8 cellular contexts compared by ENCODE assay signal in the genomic region with DNA sequence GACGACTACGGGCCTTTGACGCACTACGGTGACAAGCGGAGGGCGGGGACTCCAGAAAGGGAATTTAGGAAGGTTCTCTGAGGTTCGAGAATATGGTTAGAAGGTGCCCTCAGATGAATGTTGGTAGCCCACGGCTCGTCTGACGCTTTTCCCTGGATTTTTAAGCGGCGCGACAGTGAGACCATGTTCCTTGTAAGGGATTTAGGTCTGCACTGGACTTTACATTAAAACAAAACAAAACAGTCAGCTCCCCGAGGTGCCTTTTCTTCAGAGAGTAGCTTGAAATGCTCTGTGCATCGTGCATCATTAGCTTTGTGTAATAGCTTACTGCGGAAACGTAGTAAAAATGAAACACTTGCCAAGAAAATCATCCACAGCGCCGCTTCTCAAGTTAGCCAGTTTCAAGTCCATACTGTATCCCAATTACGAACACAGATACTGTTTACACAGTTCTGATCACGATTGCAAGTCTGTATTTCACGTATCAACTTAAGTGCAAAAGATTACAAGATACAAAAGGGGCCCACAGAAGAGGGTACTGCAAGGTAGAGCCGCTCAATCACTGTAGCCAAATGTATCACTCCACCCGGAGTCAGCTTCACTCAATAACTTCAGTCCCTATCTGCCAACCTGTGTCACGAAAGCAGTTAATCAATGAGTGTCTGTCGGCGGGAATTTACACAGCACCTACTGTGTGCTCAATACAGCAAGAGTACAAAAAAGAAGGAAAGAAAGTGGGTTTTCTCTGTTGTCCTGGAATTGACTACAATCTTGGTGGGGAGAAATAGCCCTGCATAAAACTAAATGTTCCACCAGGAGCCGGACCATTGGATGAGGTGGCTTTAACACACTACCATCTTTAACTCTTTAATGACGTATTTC. TPM values are rescaled to one million over a fixed set of nuclear protein-coding genes. Genes with fewer than 3 reads are reported as not detected.
DNase-seq lines count a peak whose midpoint lies in the region; ATAC-seq, FAIRE-seq and TF ChIP-seq lines count a peak whose summit lies in the region.

No MANE protein-coding gene starts in this region.

- H2AFZ ChIP-seq in K562 (ENCODE audit: low read depth, low read length) (peak overlapping the region; percentile 99), HepG2 (ENCODE audit: low read length) (peak overlapping the region; percentile 88)

- TF ChIP-seq EP300 in Ishikawa (IDR thresholded peaks at IDR 0.05; ENCODE audit: borderline replicate concordance) (no peak), K562 (IDR thresholded peaks at IDR 0.05; ENCODE audit: low read length) (no peak), HepG2 (IDR thresholded peaks at IDR 0.05; ENCODE audit: low read depth in 2 of 2, low read length in 2 of 2) (no peak), HepG2 (CRISPR knock-in tag; IDR thresholded peaks at IDR 0.05; ENCODE audit: borderline replicate concordance) (no peak), tibial nerve (IDR thresholded peaks at IDR 0.05) (peak; percentile 73 to 86)

- FAIRE-seq in K562 (lab: Jason Lieb, UNC) (peak; percentile 11), HepG2 (lab: Jason Lieb, UNC) (peak; percentile 15)

- peak in 1 of 2 experiments; percentile 1 for DNase-seq in Caco-2
- no peak for DNase-seq in K562 (ENCODE audit: extremely low read depth in 1 of 4, low spot score in 3 of 4)
- no peak for DNase-seq in HepG2 (ENCODE audit: low spot score)
- DNase-seq in tibial nerve (ENCODE audit: low spot score in 2 of 2) = no peak
- DNase-seq in NCI-H2107 treated with DMSO at 0.1 percent for 48 hours (lab: John Stamatoyannopoulos, UW; ENCODE audit: unreplicated experiment) = no peak
- DNase-seq in islet precursor cell = no peak

- ATAC-seq in GM19452 (IDR thresholded peaks at IDR 0.05; ENCODE audit: unreplicated experiment) (peak; percentile 19), K562 (no peak), HepG2 (peak; percentile 36)

- no peaks in the 10 kb centered on the region for H3K4me1 ChIP-seq in Caco-2
- H3K4me1 ChIP-seq in K562 (replicated peaks in 1 of 2; ENCODE audit: control insufficient read depth in 2 of 2, insufficient read depth in 2 of 2, low read length in 2 of 2) = peaks cover 7 to 12% of the 10 kb centered on the region in 2 experiments; a peak in 4 of 5 replicates
- H3K4me1 ChIP-seq in HepG2 (ENCODE audit: insufficient read depth, low read length) = peaks cover 26% of the 10 kb centered on the region
- no peaks in the 10 kb centered on the region for H3K4me1 ChIP-seq in tibial nerve

- TF ChIP-seq RAD21 in Ishikawa (IDR thresholded peaks at IDR 0.05; ENCODE audit: low read depth) (no peak), K562 (CRISPR knock-in tag; conservative IDR thresholded peaks at IDR 0.05 in 1 of 2, IDR thresholded peaks at IDR 0.05 in 1 of 2) (no peak), HepG2 (CRISPR knock-in tag; IDR thresholded peaks at IDR 0.05) (no peak)

- WGBS in K562 (ENCODE audit: insufficient coverage, low coverage, missing lambda C conversion rate) = 20% methylated on average over 27 of the region's 29 CpGs
- WGBS in HepG2 (ENCODE audit: low lambda C conversion rate) = 6% methylated on average over 12 of the region's 29 CpGs
- WGBS in tibial nerve, 2 donors = 13 to 56% methylated on average over 21 to 29 of the region's 29 CpGs

- H3K79me2 ChIP-seq in K562 (ENCODE audit: control insufficient read depth, insufficient read depth, low read length) (peaks cover 49% of the 10 kb centered on the region), HepG2 (ENCODE audit: insufficient read depth, low read length) (peaks cover 37% of the 10 kb centered on the region)

- CTCF ChIA-PET in Caco-2 (lab: Charles Lee) = interaction anchor here (0.7 to 0.8 kb wide), 2 partner anchors 87 to 91 kb away, joined by 4 to 7 read pairs; a partner anchor contains a TSS
- CTCF ChIA-PET in K562 (lab: Yijun Ruan, JAX; ENCODE audit: low intra/inter-chr PET ratio) = interaction anchor here (1.3 kb wide), 1 partner anchor 123 kb away, joined by 6 read pairs; no protein-coding TSS in a partner anchor
- CTCF ChIA-PET in HepG2 (lab: Yijun Ruan, JAX; ENCODE audit: low intra/inter-chr PET ratio, low total read pairs) = no interaction called here

- no peaks in the 10 kb centered on the region for H3K9me3 Mint-ChIP-seq in Caco-2 (ENCODE audit: unreplicated experiment)

- peak overlapping the region; percentile 94 for H3K27ac Mint-ChIP-seq in Caco-2 (ENCODE audit: unreplicated experiment)

- intact Hi-C loops in Caco-2 (cut with micrococcal nuclease; ENCODE audit: unreplicated experiment) = loop anchor here (2.0 to 10.0 kb wide), 2 partner anchors 50 to 92 kb away; no protein-coding TSS in a partner anchor
- intact Hi-C loops in K562 (cut with micrococcal nuclease) = loop anchor here (5.0 to 10.0 kb wide), 2 partner anchors 86 to 92 kb away; a partner anchor contains a TSS
- intact Hi-C loops in HepG2 (cut with micrococcal nuclease; ENCODE audit: unreplicated experiment) = loop anchor here (1.0 kb wide), 1 partner anchor 151 kb away; no protein-coding TSS in a partner anchor

- H3K4me1 Mint-ChIP-seq in Caco-2 (ENCODE audit: low read depth, unreplicated experiment) = no peaks in the 10 kb centered on the region

- peak; percentile 48; the same call in 1 of the 2 replicates for TF ChIP-seq POLR2A in K562 (conservative IDR thresholded peaks at IDR 0.05)
- no peak; a peak in 1 of 4 replicates for TF ChIP-seq POLR2A in HepG2 (IDR thresholded peaks at IDR 0.05; ENCODE audit: insufficient read depth in 1 of 2, low read depth in 2 of 2, low read length in 2 of 2)
- peak in 1 of 2 donors; percentile 61 for TF ChIP-seq POLR2A in tibial nerve (IDR thresholded peaks at IDR 0.05)

- H3K9ac ChIP-seq in K562 (ENCODE audit: insufficient read depth in 1 of 2, low read depth in 2 of 2, low read length in 2 of 2) (peak overlapping the region; percentile 92 to 100; a peak in 3 of 4 replicates), HepG2 (ENCODE audit: insufficient read depth, low read depth, low read length) (peak overlapping the region; percentile 90)

- H3K27ac ChIP-seq in K562 (ENCODE audit: extremely low read depth, low read depth, low read length) = peak overlapping the region; percentile 95
- H3K27ac ChIP-seq in HepG2 (ENCODE audit: extremely low read length, insufficient read depth, low read length) = peak overlapping the region; percentile 83
- peak overlapping the region; percentile 86 to 95 (median 90) for H3K27ac ChIP-seq in tibial nerve

- H3K9me3 ChIP-seq in Caco-2 (no peaks in the 10 kb centered on the region), K562 (replicated peaks; ENCODE audit: control insufficient read depth, insufficient read depth, low read depth, low read length) (no peaks in the 10 kb centered on the region), HepG2 (ENCODE audit: low read length) (no peaks in the 10 kb centered on the region), tibial nerve (no peaks in the 10 kb centered on the region)

- H3K4me3 ChIP-seq in Caco-2 (ENCODE audit: low read depth, low read length) (peak overlapping the region; percentile 95), K562 (peak overlapping the region; percentile 84), HepG2 (replicated peaks in 1 of 3; ENCODE audit: insufficient read depth in 1 of 3, low read depth in 2 of 3, low read length in 3 of 3) (peak overlapping the region; percentile 76 to 89 (median 82)), tibial nerve (peak overlapping the region; percentile 46 to 79 (median 68))

- no peaks in the 10 kb centered on the region for H3K27me3 Mint-ChIP-seq in Caco-2 (ENCODE audit: insufficient read depth, unreplicated experiment)

- H3K27me3 ChIP-seq in Caco-2 (replicated peaks; ENCODE audit: control insufficient read depth, insufficient read depth, low read length) = no peaks in the 10 kb centered on the region
- H3K27me3 ChIP-seq in K562 (ENCODE audit: control insufficient read depth in 2 of 2, insufficient read depth in 2 of 2, low read length in 2 of 2) = no peaks in the 10 kb centered on the region
- no peaks in the 10 kb centered on the region for H3K27me3 ChIP-seq in HepG2 (ENCODE audit: control insufficient read depth in 1 of 2, insufficient read depth in 2 of 2, low read length in 2 of 2)
- no peaks in the 10 kb centered on the region for H3K27me3 ChIP-seq in tibial nerve

- TF ChIP-seq CTCF in Caco-2 (IDR thresholded peaks at IDR 0.05; ENCODE audit: insufficient read depth in 1 of 2, low read depth in 1 of 2, low read length in 1 of 2, severe bottlenecking in 1 of 2, unreplicated experiment in 1 of 2) (no peak), K562 (IDR thresholded peaks at IDR 0.05 in 2 of 3, conservative IDR thresholded peaks at IDR 0.05 in 1 of 3; ENCODE audit: insufficient read depth in 2 of 3, low read depth in 1 of 3, low read length in 3 of 3) (no peak; a peak in 1 of 6 replicates), HepG2 (CRISPR knock-in tag; IDR thresholded peaks at IDR 0.05) (no peak), tibial nerve (IDR thresholded peaks at IDR 0.05) (no peak)

- H3K4me3 Mint-ChIP-seq in Caco-2 (ENCODE audit: unreplicated experiment) = peak overlapping the region; percentile 94

- H4K20me1 ChIP-seq in K562 (replicated peaks; ENCODE audit: control insufficient read depth, insufficient read depth, low read length) = peaks cover 20% of the 10 kb centered on the region
- H4K20me1 ChIP-seq in HepG2 (ENCODE audit: insufficient read depth, low read length) = 0 out of 2 replicates have a peak, but pooled peaks cover 6% of the 10 kb centered on the region

- in situ Hi-C loops in K562 (cut with MboI) = no loop called here
- in situ Hi-C loops in HepG2 (cut with HindIII; ENCODE audit: extremely low pct_ligation_motif_present, low pct_unique_long_range_greater_than_20kb) = no loop called here

- peak overlapping the region; percentile 88 for H3K4me2 ChIP-seq in K562 (ENCODE audit: insufficient read depth, low read length)
- peak overlapping the region; percentile 88 for H3K4me2 ChIP-seq in HepG2 (ENCODE audit: low read depth, low read length)

- BruUV-seq in Caco-2 (replicated peaks; lab: Mats Ljungman, UMichigan) (TSS peak; percentile 65), K562 (replicated peaks; lab: Mats Ljungman, UMichigan) (TSS peak; percentile 84), HepG2 (replicated peaks; lab: Mats Ljungman, UMichigan) (TSS peak; percentile 81)

- H3K36me3 Mint-ChIP-seq in Caco-2 (ENCODE audit: insufficient read depth, unreplicated experiment) = peaks cover 10% of the 10 kb centered on the region

- POLR2A ChIA-PET in Caco-2 (lab: Charles Lee) (interaction anchor here (0.5 to 0.7 kb wide), 2 partner anchors 54 to 104 kb away, joined by 3 to 4 read pairs; no protein-coding TSS in a partner anchor), K562 (lab: Yijun Ruan, JAX) (interaction anchor here (0.9 to 1.3 kb wide), 3 partner anchors 8 to 23 kb away, joined by 4 read pairs; no protein-coding TSS in a partner anchor), HepG2 (lab: Yijun Ruan, JAX) (interaction anchor here (0.6 kb wide), 1 partner anchor 86 kb away, joined by 3 read pairs; a partner anchor contains a TSS)

- no peaks in the 10 kb centered on the region for H3K9me1 ChIP-seq in K562 (ENCODE audit: control insufficient read depth, insufficient read depth, low read length)

- no peaks in the 10 kb centered on the region for H3K36me3 ChIP-seq in Caco-2 (ENCODE audit: control insufficient read depth, insufficient read depth, low read length)
- H3K36me3 ChIP-seq in K562 (ENCODE audit: control insufficient read depth, insufficient read depth, low read length) = peaks cover 26% of the 10 kb centered on the region
- H3K36me3 ChIP-seq in HepG2 (replicated peaks in 1 of 2; ENCODE audit: control insufficient read depth in 1 of 2, insufficient read depth in 2 of 2, low read length in 2 of 2) = no peaks in the 10 kb centered on the region
- no peaks in the 10 kb centered on the region for H3K36me3 ChIP-seq in tibial nerve

RNA-seq across cellular contexts. Expression of a gene that starts 0.5 kb away (rescaled TPM):
- 14.4 and 16.6 TPM in 2 replicates for total RNA-seq in Caco-2 (2022)
- total RNA-seq in K562 (2011; cell fraction: chromatin; rRNA removed; ENCODE audit: low replicate concordance) = 16.6 and 45.9 TPM in 2 replicates
- total RNA-seq in K562 (2011; cell fraction: nucleolus; rRNA removed) = 12.7 and 13.9 TPM in 2 replicates
- 21.9 and 27.9 TPM in 2 replicates for total RNA-seq in K562 (2011; cell fraction: nucleoplasm; rRNA removed)
- total RNA-seq in K562 (2014; rRNA removed) = 11.7 and 12.8 TPM in 2 replicates
- 27.2 and 30.1 TPM in 2 replicates for total RNA-seq in K562 (2014; rRNA removed; fragmentation: Illumina TruSeq; extraction: Trizol)
- total RNA-seq in K562 (2015; rRNA removed; fragmentation: Illumina TruSeq; extraction: Trizol) = 20.1 and 20.7 TPM in 2 replicates
- total RNA-seq in K562 (2021) = 30.0 and 31.9 TPM in 2 replicates
- 16.0 and 19.0 TPM in 2 replicates for polyA plus RNA-seq in K562 (2011; rRNA removed)
- polyA plus RNA-seq in K562 (2011; cell fraction: cytosol; rRNA removed) = 8.5 and 8.7 TPM in 2 replicates
- 9.6 and 12.1 TPM in 2 replicates for polyA plus RNA-seq in K562 (2011; cell fraction: nucleus; rRNA removed)
- polyA plus RNA-seq in K562 (2012) = 14.2 and 21.3 TPM in 2 replicates
- 28.7 and 31.9 TPM in 2 replicates for polyA plus RNA-seq in K562 (2014; fragmentation: Illumina TruSeq; extraction: Trizol)
- polyA plus RNA-seq in K562 (2014; fragmentation: Nextera tagmentation; extraction: Ambion mirVana) = 10 to 100 TPM in 1 of 2 experiments, 1 to 10 TPM in 1; 8.9 to 10.8 TPM
- 13.3 and 16.8 TPM in 2 replicates for polyA plus RNA-seq in K562 (2014; rRNA removed)
- 28.3 and 31.4 TPM in 2 replicates for polyA minus RNA-seq in K562 (2011; rRNA and poly(A)+ RNA removed)
- polyA minus RNA-seq in K562 (2011; cell fraction: cytosol; rRNA and poly(A)+ RNA removed) = 14.7 and 20.0 TPM in 2 replicates
- polyA minus RNA-seq in K562 (2011; cell fraction: nucleus; rRNA and poly(A)+ RNA removed) = 7.0 and 10.9 TPM in 2 replicates
- 6.0 and 12.2 TPM in 2 replicates for total RNA-seq in HepG2 (2016; rRNA removed; fragmentation: Illumina TruSeq; extraction: Trizol)
- 0.51 and 0.79 TPM in 2 replicates for total RNA-seq in HepG2 (2016; cell fraction: cytosol; rRNA removed; fragmentation: Illumina TruSeq; extraction: Trizol; ENCODE audit: low read depth)
- 6.2 and 11.8 TPM in 2 replicates for total RNA-seq in HepG2 (2016; cell fraction: insoluble cytoplasmic fraction; rRNA removed; fragmentation: Illumina TruSeq; extraction: Trizol)
- 3.2 and 3.5 TPM in 2 replicates for total RNA-seq in HepG2 (2016; cell fraction: membrane; rRNA removed; fragmentation: Illumina TruSeq; extraction: Trizol)
- total RNA-seq in HepG2 (2016; cell fraction: nucleus; rRNA removed; fragmentation: Illumina TruSeq; extraction: Trizol) = 7.9 and 9.5 TPM in 2 replicates
- 2.9 and 3.3 TPM in 2 replicates for polyA plus RNA-seq in HepG2 (2011; rRNA removed)
- polyA plus RNA-seq in HepG2 (2011; cell fraction: cytosol; rRNA removed) = 1.7 and 2.7 TPM in 2 replicates
- polyA plus RNA-seq in HepG2 (2011; cell fraction: nucleus; rRNA removed) = 3.1 and 3.2 TPM in 2 replicates
- 6.7 and 8.1 TPM in 2 replicates for polyA plus RNA-seq in HepG2 (2012)
- 0.48 and 0.50 TPM in 2 replicates for polyA plus RNA-seq in HepG2 (2016; cell fraction: cytosol; fragmentation: Illumina TruSeq; extraction: Trizol; ENCODE audit: low read depth)
- polyA plus RNA-seq in HepG2 (2016; cell fraction: insoluble cytoplasmic fraction; fragmentation: Illumina TruSeq; extraction: Trizol; ENCODE audit: low read depth) = 10.8 and 11.1 TPM in 2 replicates
- 1.5 and 2.1 TPM in 2 replicates for polyA plus RNA-seq in HepG2 (2016; cell fraction: membrane; fragmentation: Illumina TruSeq; extraction: Trizol; ENCODE audit: low read depth)
- polyA plus RNA-seq in HepG2 (2016; cell fraction: nucleus; fragmentation: Illumina TruSeq; extraction: Trizol; ENCODE audit: insufficient read depth, low read depth) = 10.9 and 13.0 TPM in 2 replicates
- polyA minus RNA-seq in HepG2 (2011; rRNA and poly(A)+ RNA removed; ENCODE audit: low replicate concordance) = 3.8 and 8.4 TPM in 2 replicates
- polyA minus RNA-seq in HepG2 (2011; cell fraction: cytosol; rRNA and poly(A)+ RNA removed) = 5.5 and 6.5 TPM in 2 replicates
- polyA minus RNA-seq in HepG2 (2011; cell fraction: nucleus; rRNA and poly(A)+ RNA removed) = 7.2 and 9.7 TPM in 2 replicates
- total RNA-seq in tibial nerve = 1 to 10 TPM; 4.4 to 9.0 (median 6.4) TPM

RNA-seq across cellular contexts. Expression of a gene that starts 32.4 kb away (rescaled TPM):
- total RNA-seq in Caco-2 (2022) (49.6 and 52.9 TPM in 2 replicates), K562 (2014; rRNA removed) (21.6 and 24.5 TPM in 2 replicates), K562 (2014; rRNA removed; fragmentation: Illumina TruSeq; extraction: Trizol) (41.3 and 44.5 TPM in 2 replicates), K562 (2015; rRNA removed; fragmentation: Illumina TruSeq; extraction: Trizol) (46.9 and 47.8 TPM in 2 replicates), K562 (2021) (48.7 and 52.6 TPM in 2 replicates), HepG2 (2016; rRNA removed; fragmentation: Illumina TruSeq; extraction: Trizol) (17.0 and 22.0 TPM in 2 replicates), tibial nerve (10 to 100 TPM; 31.8 to 62.5 (median 40.5) TPM)
- total RNA-seq in K562 (2011; cell fraction: chromatin; rRNA removed; ENCODE audit: low replicate concordance) = 39.3 and 70.1 TPM in 2 replicates
- total RNA-seq in K562 (2011; cell fraction: nucleolus; rRNA removed) = 23.3 and 40.1 TPM in 2 replicates
- 53.6 and 74.2 TPM in 2 replicates for total RNA-seq in K562 (2011; cell fraction: nucleoplasm; rRNA removed)
- polyA plus RNA-seq in K562 (2011; rRNA removed) (51.4 and 75.4 TPM in 2 replicates), K562 (2014; fragmentation: Illumina TruSeq; extraction: Trizol) (80.0 and 87.6 TPM in 2 replicates), K562 (2014; fragmentation: Nextera tagmentation; extraction: Ambion mirVana) (10 to 100 TPM; 23.8 to 34.0 TPM), K562 (2014; rRNA removed) (54.9 and 82.9 TPM in 2 replicates), HepG2 (2011; rRNA removed) (24.8 and 30.5 TPM in 2 replicates)
- polyA plus RNA-seq in K562 (2011; cell fraction: cytosol; rRNA removed) = 42.5 and 43.2 TPM in 2 replicates
- polyA plus RNA-seq in K562 (2011; cell fraction: nucleus; rRNA removed) = 46.8 and 61.7 TPM in 2 replicates
- polyA plus RNA-seq in K562 (2012) = 47.9 and 70.3 TPM in 2 replicates
- 25.4 and 28.5 TPM in 2 replicates for polyA minus RNA-seq in K562 (2011; rRNA and poly(A)+ RNA removed)
- 26.7 and 34.5 TPM in 2 replicates for polyA minus RNA-seq in K562 (2011; cell fraction: cytosol; rRNA and poly(A)+ RNA removed)
- polyA minus RNA-seq in K562 (2011; cell fraction: nucleus; rRNA and poly(A)+ RNA removed) = 18.2 and 28.0 TPM in 2 replicates
- 4.3 and 5.1 TPM in 2 replicates for total RNA-seq in HepG2 (2016; cell fraction: cytosol; rRNA removed; fragmentation: Illumina TruSeq; extraction: Trizol; ENCODE audit: low read depth)
- 21.6 and 22.4 TPM in 2 replicates for total RNA-seq in HepG2 (2016; cell fraction: insoluble cytoplasmic fraction; rRNA removed; fragmentation: Illumina TruSeq; extraction: Trizol)
- 15.3 and 15.9 TPM in 2 replicates for total RNA-seq in HepG2 (2016; cell fraction: membrane; rRNA removed; fragmentation: Illumina TruSeq; extraction: Trizol)
- 24.1 and 26.3 TPM in 2 replicates for total RNA-seq in HepG2 (2016; cell fraction: nucleus; rRNA removed; fragmentation: Illumina TruSeq; extraction: Trizol)
- 15.2 and 16.7 TPM in 2 replicates for polyA plus RNA-seq in HepG2 (2011; cell fraction: cytosol; rRNA removed)
- 24.2 and 31.0 TPM in 2 replicates for polyA plus RNA-seq in HepG2 (2011; cell fraction: nucleus; rRNA removed)
- polyA plus RNA-seq in HepG2 (2012) = 23.5 and 26.3 TPM in 2 replicates
- polyA plus RNA-seq in HepG2 (2016; cell fraction: cytosol; fragmentation: Illumina TruSeq; extraction: Trizol; ENCODE audit: low read depth) = 6.0 and 9.4 TPM in 2 replicates
- polyA plus RNA-seq in HepG2 (2016; cell fraction: insoluble cytoplasmic fraction; fragmentation: Illumina TruSeq; extraction: Trizol; ENCODE audit: low read depth) = 43.0 and 43.9 TPM in 2 replicates
- polyA plus RNA-seq in HepG2 (2016; cell fraction: membrane; fragmentation: Illumina TruSeq; extraction: Trizol; ENCODE audit: low read depth) = 13.2 and 16.4 TPM in 2 replicates
- 51.7 and 52.4 TPM in 2 replicates for polyA plus RNA-seq in HepG2 (2016; cell fraction: nucleus; fragmentation: Illumina TruSeq; extraction: Trizol; ENCODE audit: insufficient read depth, low read depth)
- 5.4 and 23.0 TPM in 2 replicates for polyA minus RNA-seq in HepG2 (2011; rRNA and poly(A)+ RNA removed; ENCODE audit: low replicate concordance)
- polyA minus RNA-seq in HepG2 (2011; cell fraction: cytosol; rRNA and poly(A)+ RNA removed) = 14.6 and 15.2 TPM in 2 replicates
- 29.0 and 32.7 TPM in 2 replicates for polyA minus RNA-seq in HepG2 (2011; cell fraction: nucleus; rRNA and poly(A)+ RNA removed)

RNA-seq across cellular contexts. Expression of a gene that starts 41.5 kb away (rescaled TPM):
- total RNA-seq in Caco-2 (2022) (22.7 and 29.2 TPM in 2 replicates), K562 (2014; rRNA removed) (70.0 and 71.9 TPM in 2 replicates), K562 (2014; rRNA removed; fragmentation: Illumina TruSeq; extraction: Trizol) (71.8 and 74.7 TPM in 2 replicates), K562 (2015; rRNA removed; fragmentation: Illumina TruSeq; extraction: Trizol) (73.7 and 74.6 TPM in 2 replicates), K562 (2021) (40.3 and 40.7 TPM in 2 replicates), HepG2 (2016; rRNA removed; fragmentation: Illumina TruSeq; extraction: Trizol) (23.1 and 37.7 TPM in 2 replicates), tibial nerve (10 to 100 TPM; 19.2 to 35.5 (median 30.2) TPM)
- 19.0 and 20.6 TPM in 2 replicates for total RNA-seq in K562 (2011; cell fraction: chromatin; rRNA removed; ENCODE audit: low replicate concordance)
- total RNA-seq in K562 (2011; cell fraction: nucleolus; rRNA removed) = 15.7 and 16.5 TPM in 2 replicates
- total RNA-seq in K562 (2011; cell fraction: nucleoplasm; rRNA removed) = 16.4 and 17.2 TPM in 2 replicates
- polyA plus RNA-seq in K562 (2011; rRNA removed) (20.8 and 28.0 TPM in 2 replicates), K562 (2014; fragmentation: Illumina TruSeq; extraction: Trizol) (48.5 and 54.5 TPM in 2 replicates), K562 (2014; fragmentation: Nextera tagmentation; extraction: Ambion mirVana) (10 to 100 TPM; 15.0 to 22.5 TPM), K562 (2014; rRNA removed) (37.7 and 45.5 TPM in 2 replicates), HepG2 (2011; rRNA removed) (7.7 and 8.6 TPM in 2 replicates)
- 14.3 and 21.8 TPM in 2 replicates for polyA plus RNA-seq in K562 (2011; cell fraction: cytosol; rRNA removed)
- polyA plus RNA-seq in K562 (2011; cell fraction: nucleus; rRNA removed) = 11.0 and 12.4 TPM in 2 replicates
- 28.8 and 42.9 TPM in 2 replicates for polyA plus RNA-seq in K562 (2012)
- polyA minus RNA-seq in K562 (2011; rRNA and poly(A)+ RNA removed) = 68.3 and 71.4 TPM in 2 replicates
- polyA minus RNA-seq in K562 (2011; cell fraction: cytosol; rRNA and poly(A)+ RNA removed) = 22.2 and 25.8 TPM in 2 replicates
- 7.7 and 12.0 TPM in 2 replicates for polyA minus RNA-seq in K562 (2011; cell fraction: nucleus; rRNA and poly(A)+ RNA removed)
- total RNA-seq in HepG2 (2016; cell fraction: cytosol; rRNA removed; fragmentation: Illumina TruSeq; extraction: Trizol; ENCODE audit: low read depth) = 3.5 and 6.3 TPM in 2 replicates
- total RNA-seq in HepG2 (2016; cell fraction: insoluble cytoplasmic fraction; rRNA removed; fragmentation: Illumina TruSeq; extraction: Trizol) = 24.8 and 38.3 TPM in 2 replicates
- 6.4 and 8.8 TPM in 2 replicates for total RNA-seq in HepG2 (2016; cell fraction: membrane; rRNA removed; fragmentation: Illumina TruSeq; extraction: Trizol)
- 12.4 and 12.7 TPM in 2 replicates for total RNA-seq in HepG2 (2016; cell fraction: nucleus; rRNA removed; fragmentation: Illumina TruSeq; extraction: Trizol)
- polyA plus RNA-seq in HepG2 (2011; cell fraction: cytosol; rRNA removed) = 5.8 and 8.6 TPM in 2 replicates
- polyA plus RNA-seq in HepG2 (2011; cell fraction: nucleus; rRNA removed) = 5.0 and 6.6 TPM in 2 replicates
- 11.1 and 14.4 TPM in 2 replicates for polyA plus RNA-seq in HepG2 (2012)
- 1.9 and 2.4 TPM in 2 replicates for polyA plus RNA-seq in HepG2 (2016; cell fraction: cytosol; fragmentation: Illumina TruSeq; extraction: Trizol; ENCODE audit: low read depth)
- polyA plus RNA-seq in HepG2 (2016; cell fraction: insoluble cytoplasmic fraction; fragmentation: Illumina TruSeq; extraction: Trizol; ENCODE audit: low read depth) = 29.0 and 34.7 TPM in 2 replicates
- polyA plus RNA-seq in HepG2 (2016; cell fraction: membrane; fragmentation: Illumina TruSeq; extraction: Trizol; ENCODE audit: low read depth) = 4.7 and 5.8 TPM in 2 replicates
- 17.2 and 17.7 TPM in 2 replicates for polyA plus RNA-seq in HepG2 (2016; cell fraction: nucleus; fragmentation: Illumina TruSeq; extraction: Trizol; ENCODE audit: insufficient read depth, low read depth)
- polyA minus RNA-seq in HepG2 (2011; rRNA and poly(A)+ RNA removed; ENCODE audit: low replicate concordance) = 10.0 and 27.2 TPM in 2 replicates
- 6.5 and 7.5 TPM in 2 replicates for polyA minus RNA-seq in HepG2 (2011; cell fraction: cytosol; rRNA and poly(A)+ RNA removed)
- polyA minus RNA-seq in HepG2 (2011; cell fraction: nucleus; rRNA and poly(A)+ RNA removed) = 10.2 and 11.1 TPM in 2 replicates
